8 cellular contexts compared by ENCODE assay signal in the genomic region with DNA sequence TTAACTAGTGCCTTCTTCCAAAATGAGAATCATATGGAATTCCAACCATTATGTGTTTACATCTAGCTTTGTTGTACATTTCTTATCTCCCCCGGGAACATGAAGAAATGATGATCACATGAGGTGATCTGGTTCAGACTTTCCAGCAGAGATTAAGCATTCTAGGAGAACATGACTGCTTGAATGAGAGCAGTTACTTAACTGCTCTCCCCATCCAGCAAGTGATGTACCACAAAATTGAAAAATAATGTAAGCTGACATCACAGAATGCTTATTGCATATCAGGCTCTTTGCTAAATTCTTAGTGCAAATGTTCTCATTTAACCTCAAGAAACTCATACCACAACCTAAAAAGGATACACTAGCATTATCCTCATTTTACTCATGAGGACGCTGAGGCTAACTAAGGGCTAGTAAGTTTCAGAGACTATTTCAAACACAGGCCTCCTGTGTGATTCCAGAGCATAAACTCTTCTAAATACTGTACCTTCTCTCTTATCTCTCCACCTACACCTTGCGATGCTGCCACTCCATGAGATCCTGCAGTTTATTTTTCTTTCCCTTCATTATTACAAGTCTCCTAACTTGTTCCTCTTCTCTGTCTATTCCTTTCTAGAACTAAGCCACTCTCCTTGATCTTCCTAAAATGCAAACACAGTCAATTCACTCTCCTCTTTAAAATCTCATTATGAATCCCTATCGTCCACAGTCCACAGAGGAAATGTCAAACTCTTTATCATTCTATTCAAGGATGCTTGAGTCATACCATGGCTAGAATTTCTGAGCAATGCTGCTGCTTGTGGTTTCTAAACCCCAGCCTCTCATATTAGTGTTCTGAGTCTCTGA.
DNase-seq lines count a peak whose midpoint lies in the region; ATAC-seq, FAIRE-seq and TF ChIP-seq lines count a peak whose summit lies in the region.

No MANE protein-coding gene starts in this region.

- H3K4me1 Mint-ChIP-seq in MCF 10A (ENCODE audit: insufficient read depth, unreplicated experiment) = peaks cover 11% of the 10 kb centered on the region
- H3K4me1 Mint-ChIP-seq in activated naive CD8-positive, alpha-beta T cell treated with anti-CD3 and anti-CD28 coated beads, Interleukin-2, amount 50 U/mL, for 24 hours = peaks cover 48% of the 10 kb centered on the region

- H3K36me3 ChIP-seq in breast epithelium = no peaks in the 10 kb centered on the region

- no peaks in the 10 kb centered on the region for H3K36me3 Mint-ChIP-seq in MCF 10A (ENCODE audit: insufficient read depth, unreplicated experiment)
- no peaks in the 10 kb centered on the region for H3K36me3 Mint-ChIP-seq in activated naive CD8-positive, alpha-beta T cell treated with anti-CD3 and anti-CD28 coated beads, Interleukin-2, amount 50 U/mL, for 24 hours (ENCODE audit: low read depth)

- BruUV-seq in MCF 10A (replicated peaks; lab: Mats Ljungman, UMichigan) = no TSS peak

- peak overlapping the region; percentile 1 for H3K27ac Mint-ChIP-seq in MCF 10A (ENCODE audit: low read depth, unreplicated experiment)
- peak overlapping the region; percentile 93 for H3K27ac Mint-ChIP-seq in activated naive CD8-positive, alpha-beta T cell treated with anti-CD3 and anti-CD28 coated beads, Interleukin-2, amount 50 U/mL, for 24 hours

- H3K9me3 Mint-ChIP-seq in MCF 10A (ENCODE audit: unreplicated experiment) = no peaks in the 10 kb centered on the region
- H3K9me3 Mint-ChIP-seq in activated naive CD8-positive, alpha-beta T cell treated with anti-CD3 and anti-CD28 coated beads, Interleukin-2, amount 50 U/mL, for 24 hours = peaks cover 25% of the 10 kb centered on the region

- H3K4me3 Mint-ChIP-seq in MCF 10A (ENCODE audit: unreplicated experiment) = no peak overlapping the region
- peak overlapping the region; percentile 37 for H3K4me3 Mint-ChIP-seq in activated naive CD8-positive, alpha-beta T cell treated with anti-CD3 and anti-CD28 coated beads, Interleukin-2, amount 50 U/mL, for 24 hours

- TF ChIP-seq POLR2A in breast epithelium (IDR thresholded peaks at IDR 0.05) = no peak

- H3K27ac ChIP-seq in breast epithelium = no peak overlapping the region

- H3K9me3 ChIP-seq in breast epithelium = no peaks in the 10 kb centered on the region

- CTCF ChIA-PET in MCF 10A (lab: Yijun Ruan, JAX) = no interaction called here

- ATAC-seq in HG03103 (IDR thresholded peaks at IDR 0.05; ENCODE audit: low read depth, unreplicated experiment) = peak; percentile 62
- ATAC-seq in activated naive CD8-positive, alpha-beta T cell treated with anti-CD3 and anti-CD28 coated beads, Interleukin-2, amount 50 U/mL, for 24 hours = peak; percentile 82

- no peaks in the 10 kb centered on the region for H3K27me3 Mint-ChIP-seq in MCF 10A (ENCODE audit: insufficient read depth, unreplicated experiment)
- H3K27me3 Mint-ChIP-seq in activated naive CD8-positive, alpha-beta T cell treated with anti-CD3 and anti-CD28 coated beads, Interleukin-2, amount 50 U/mL, for 24 hours = peaks cover 2% of the 10 kb centered on the region

- intact Hi-C loops in MCF 10A (cut with micrococcal nuclease) = no loop called here
- intact Hi-C loops in breast epithelium (cut with DNase I; ENCODE audit: low total_unique reads) = no loop called here
- intact Hi-C loops in posterior vena cava (cut with DNase I) = loop anchor here in 1 of 2 donors (10.0 kb wide), 1 partner anchor 1350 kb away; no protein-coding TSS in a partner anchor
- intact Hi-C loops in head of caudate nucleus (cut with DNase I) = no loop called here

- POLR2A ChIA-PET in MCF 10A (lab: Yijun Ruan, JAX) = interaction anchor here (0.6 kb wide), 2 partner anchors 168 to 602 kb away, joined by 3 to 4 read pairs; no protein-coding TSS in a partner anchor

- H3K4me3 ChIP-seq in breast epithelium = no peak overlapping the region

- TF ChIP-seq CTCF in MCF 10A (IDR thresholded peaks at IDR 0.05; ENCODE audit: unreplicated experiment) (no peak), breast epithelium (IDR thresholded peaks at IDR 0.05) (no peak)

- DNase-seq in MCF 10A (ENCODE audit: unreplicated experiment) (peak; percentile 51), breast epithelium (ENCODE audit: low spot score in 2 of 2) (no peak), urothelium cell line (ENCODE audit: low spot score) (peak; percentile 48), posterior vena cava (ENCODE audit: low spot score) (no peak), head of caudate nucleus (no peak)
- DNase-seq in activated naive CD8-positive, alpha-beta T cell treated with anti-CD3 and anti-CD28 coated beads, Interleukin-2, amount 50 U/mL, for 24 hours = no peak
- DNase-seq in activated CD4-positive, alpha-beta T cell treated with anti-CD3 and anti-CD28 coated beads for 48 hours = no peak

- H3K27me3 ChIP-seq in breast epithelium = no peaks in the 10 kb centered on the region

- no peak for FAIRE-seq in urothelium cell line (lab: Jason Lieb, UNC)

- no peaks in the 10 kb centered on the region for H3K4me1 ChIP-seq in breast epithelium

Comparison
In these comparisons a context has a peak if more than half of its experiments do, and no peak if none do; other contexts are left out.
1. DNase-seq: peak in MCF 10A (single experiment) and urothelium cell line (single experiment); none in breast epithelium (0 of 2), activated naive CD8-positive, alpha-beta T cell treated with anti-CD3 and anti-CD28 coated beads, Interleukin-2, amount 50 U/mL, for 24 hours (single experiment), posterior vena cava (single experiment), activated CD4-positive, alpha-beta T cell treated with anti-CD3 and anti-CD28 coated beads for 48 hours (single experiment) and head of caudate nucleus (0 of 42).